ENCODE assay signal across 27 cellular contexts in the genomic region with DNA sequence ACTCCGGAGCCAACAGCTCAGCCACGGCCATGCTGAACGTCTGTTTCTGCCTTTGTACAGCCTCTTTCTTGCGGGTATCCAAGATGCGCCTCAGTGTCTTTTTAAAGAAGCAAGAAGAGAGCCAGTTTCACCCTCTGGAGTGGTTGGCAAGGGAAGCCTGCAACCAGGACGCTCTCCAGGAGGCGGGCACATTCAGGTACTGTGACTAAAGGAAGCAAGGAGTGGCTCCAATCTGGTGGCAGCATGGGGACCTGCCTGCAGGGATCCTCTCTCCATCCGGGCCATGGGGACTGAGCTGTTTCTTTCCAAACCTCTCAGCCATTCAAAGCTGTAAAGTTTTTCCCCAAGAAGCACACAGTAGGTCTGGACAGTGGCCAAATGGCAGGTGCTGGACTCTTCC.
"Had no signal": no experiment of that assay in that cellular context is flagged by ENCODE, and none has a peak within 500 bp of the region (broad histone marks: within the 10 kb centered on the region; RNA-seq: fewer than 3 reads in every experiment).

No MANE protein-coding gene starts in this region.

- H3K9me3 Mint-ChIP-seq: mesothelial cell of epicardium; naive B cell; natural killer cell treated with Interleukin-12 subunit alpha and Interleukin-12 subunit beta and Interleukin-15 and Interleukin-18, amount 100 ng/mL, for 72 hours; neural crest cell; stimulated activated naive B cell treated with anti-CD40 and anti-IgM and Interleukin-4, amounts not matched to agents 10 μg/mL and 1 μg/mL and 100 μg/mL, for 72 hours; stimulated activated naive CD8-positive, alpha-beta T cell treated with anti-CD3 and anti-CD28 coated beads, Interleukin-15, Interleukin-2, amounts not matched to agents 100 ng/mL and 50 ng/mL, for 24 hours had no signal

- H3K4me2 ChIP-seq: hepatocyte had no signal

- H3K79me2 ChIP-seq: hepatocyte had no signal

- H3K4me3 Mint-ChIP-seq: mesothelial cell of epicardium; naive B cell; natural killer cell treated with Interleukin-12 subunit alpha and Interleukin-12 subunit beta and Interleukin-15 and Interleukin-18, amount 100 ng/mL, for 72 hours; neural crest cell; stimulated activated naive B cell treated with anti-CD40 and anti-IgM and Interleukin-4, amounts not matched to agents 10 μg/mL and 1 μg/mL and 100 μg/mL, for 72 hours; stimulated activated naive CD8-positive, alpha-beta T cell treated with anti-CD3 and anti-CD28 coated beads, Interleukin-15, Interleukin-2, amounts not matched to agents 100 ng/mL and 50 ng/mL, for 24 hours had no signal

- H3K27me3 ChIP-seq: esophagus muscularis mucosa, foreskin keratinocyte, gastroesophageal sphincter, heart left ventricle, hepatocyte, left lung, neutrophil, right atrium auricular region, transverse colon, vagina had no signal

- H3K4me1 Mint-ChIP-seq: mesothelial cell of epicardium had no signal

- H3K27ac ChIP-seq: coronary artery, esophagus muscularis mucosa, foreskin keratinocyte, gastroesophageal sphincter, heart left ventricle, hepatocyte, left lung, neutrophil, parathyroid adenoma, prostate gland, right atrium auricular region, thoracic aorta, transverse colon, vagina had no signal

- H3K9ac ChIP-seq: parathyroid adenoma had no signal

- H3K27me3 Mint-ChIP-seq: naive B cell; natural killer cell treated with Interleukin-12 subunit alpha and Interleukin-12 subunit beta and Interleukin-15 and Interleukin-18, amount 100 ng/mL, for 72 hours; stimulated activated naive B cell treated with anti-CD40 and anti-IgM and Interleukin-4, amounts not matched to agents 10 μg/mL and 1 μg/mL and 100 μg/mL, for 72 hours; stimulated activated naive CD8-positive, alpha-beta T cell treated with anti-CD3 and anti-CD28 coated beads, Interleukin-15, Interleukin-2, amounts not matched to agents 100 ng/mL and 50 ng/mL, for 24 hours had no signal

- H3K4me3 ChIP-seq: coronary artery, esophagus muscularis mucosa, gastroesophageal sphincter, heart left ventricle, hepatocyte, left lung, mucosa of descending colon, prostate gland, right atrium auricular region, thoracic aorta, transverse colon, vagina had no signal

- H3K27ac Mint-ChIP-seq: mesothelial cell of epicardium; stimulated activated naive CD8-positive, alpha-beta T cell treated with anti-CD3 and anti-CD28 coated beads, Interleukin-15, Interleukin-2, amounts not matched to agents 100 ng/mL and 50 ng/mL, for 24 hours had no signal

- DNase-seq: dermis blood vessel endothelial cell; effector memory CD4-positive, alpha-beta T cell; foreskin keratinocyte; kidney; left lung; mesenchymal stem cell; naive B cell; stimulated activated CD4-positive, alpha-beta T cell treated with anti-CD3 and anti-CD28 coated beads, Interleukin-4, amount 100 ng/mL, for 4 hours; stimulated activated naive B cell treated with anti-CD40 and anti-IgM and Interleukin-4, amounts not matched to agents 10 μg/mL and 1 μg/mL and 100 μg/mL, for 72 hours; transverse colon had no signal

- H2AFZ ChIP-seq: hepatocyte, parathyroid adenoma had no signal

- H3K4me1 ChIP-seq: esophagus muscularis mucosa, foreskin keratinocyte, gastroesophageal sphincter, heart left ventricle, left lung, prostate gland, right atrium auricular region, transverse colon, vagina had no signal

- ATAC-seq: foreskin keratinocyte; gastroesophageal sphincter; left lung; mucosa of descending colon; natural killer cell treated with Interleukin-12 subunit alpha and Interleukin-12 subunit beta and Interleukin-15 and Interleukin-18, amount 100 ng/mL, for 72 hours; sciatic nerve; stimulated activated naive B cell treated with anti-CD40 and anti-IgM and Interleukin-4, amounts not matched to agents 10 μg/mL and 1 μg/mL and 100 μg/mL, for 72 hours had no signal

- H3K9me3 ChIP-seq: esophagus muscularis mucosa, gastroesophageal sphincter, heart left ventricle, left lung, mucosa of descending colon, neutrophil, prostate gland, right atrium auricular region, thoracic aorta, transverse colon, vagina had no signal
